Comparison of ENCODE assay signal across 20 cellular contexts in the genomic region with DNA sequence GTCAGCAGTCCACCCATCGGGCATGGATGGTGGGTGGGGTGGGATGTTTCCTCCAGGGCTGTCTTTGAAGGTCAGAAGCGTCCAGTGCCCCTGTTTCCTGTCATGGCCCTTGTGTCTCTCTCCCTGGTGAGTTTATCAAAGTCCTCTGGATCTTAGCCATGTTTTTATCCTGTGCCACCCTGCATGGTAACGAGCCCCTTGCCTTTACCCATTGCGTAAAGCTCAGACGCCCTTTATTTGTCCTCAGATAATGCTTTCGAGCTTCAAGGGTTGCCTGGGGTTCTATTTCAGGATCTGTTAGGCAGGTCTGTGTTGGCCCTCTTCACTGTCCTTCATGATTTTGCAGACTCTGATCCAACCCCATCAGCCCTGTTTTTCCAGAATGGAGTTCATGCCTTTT.
"Had no signal": no experiment of that assay in that cellular context is flagged by ENCODE, and none has a peak within 500 bp of the region (broad histone marks: within the 10 kb centered on the region; RNA-seq: fewer than 3 reads in every experiment).

No MANE protein-coding gene starts in this region.

- DNase-seq: activated CD4-positive, alpha-beta memory T cell treated with anti-CD3 and anti-CD28 coated beads for 36 hours; activated CD4-positive, alpha-beta T cell treated with anti-CD3 and anti-CD28 coated beads for 36 hours; activated naive CD4-positive, alpha-beta T cell treated with anti-CD3 and anti-CD28 coated beads, Interleukin-2, amount 50 U/mL, for 16 hours; activated T-cell treated with anti-CD3 and anti-CD28 coated beads, Interleukin-2, amount 50 U/mL, for 24 hours; adrenal gland; endodermal cell; erythroblast; mesenchymal stem cell; natural killer cell; retina; stimulated activated CD4-positive, alpha-beta T cell treated with anti-CD3 and anti-CD28 coated beads, Interleukin-4, amount 100 ng/mL, for 4 hours; stimulated activated CD8-positive, alpha-beta memory T cell treated with anti-CD3 and anti-CD28 coated beads, Interleukin-4, amount 100 ng/mL, for 48 hours; stimulated activated naive CD8-positive, alpha-beta T cell treated with anti-CD3 and anti-CD28 coated beads, Interleukin-15, Interleukin-2, amounts not matched to agents 100 U/mL and 50 U/mL, for 24 hours; testis had no signal

- H3K4me3 ChIP-seq: adrenal gland, gastroesophageal sphincter, skin epidermis, testis had no signal

- ATAC-seq: activated CD4-positive, alpha-beta T cell treated with anti-CD3 and anti-CD28 coated beads for 36 hours; gastroesophageal sphincter; natural killer cell; SK-N-SH treated with all-trans-retinoic acid at 6 μM for 48 hours; stimulated activated naive CD8-positive, alpha-beta T cell treated with anti-CD3 and anti-CD28 coated beads, Interleukin-15, Interleukin-2, amounts not matched to agents 100 U/mL and 50 U/mL, for 24 hours had no signal

- H3K9me3 ChIP-seq: adrenal gland, gastroesophageal sphincter, neutrophil, testis had no signal

- H3K9me3 Mint-ChIP-seq: activated CD4-positive, alpha-beta memory T cell treated with anti-CD3 and anti-CD28 coated beads for 36 hours; activated T-cell treated with anti-CD3 and anti-CD28 coated beads, Interleukin-2, amount 50 U/mL, for 24 hours; natural killer cell had no signal

- H3K27ac Mint-ChIP-seq: activated CD4-positive, alpha-beta memory T cell treated with anti-CD3 and anti-CD28 coated beads for 36 hours; activated T-cell treated with anti-CD3 and anti-CD28 coated beads, Interleukin-2, amount 50 U/mL, for 24 hours; endodermal cell had no signal

- H3K27me3 ChIP-seq: adrenal gland, gastroesophageal sphincter, testis had no signal

- H3K4me3 Mint-ChIP-seq: activated CD4-positive, alpha-beta memory T cell treated with anti-CD3 and anti-CD28 coated beads for 36 hours; activated CD4-positive, alpha-beta T cell treated with anti-CD3 and anti-CD28 coated beads for 36 hours; activated T-cell treated with anti-CD3 and anti-CD28 coated beads, Interleukin-2, amount 50 U/mL, for 24 hours; endodermal cell; natural killer cell had no signal

- H3K4me1 ChIP-seq: parathyroid adenoma had no signal

- H3K27me3 Mint-ChIP-seq: activated CD4-positive, alpha-beta memory T cell treated with anti-CD3 and anti-CD28 coated beads for 36 hours; activated CD4-positive, alpha-beta T cell treated with anti-CD3 and anti-CD28 coated beads for 36 hours had no signal

- H3K36me3 Mint-ChIP-seq: activated CD4-positive, alpha-beta memory T cell treated with anti-CD3 and anti-CD28 coated beads for 36 hours; natural killer cell had no signal

- H3K36me3 ChIP-seq: adrenal gland, gastroesophageal sphincter, neutrophil had no signal

- H3K27ac ChIP-seq: adrenal gland, neutrophil, parathyroid adenoma, skin epidermis, testis, VCaP had no signal
